ENCODE assay signal across 8 cellular contexts in the genomic region with DNA sequence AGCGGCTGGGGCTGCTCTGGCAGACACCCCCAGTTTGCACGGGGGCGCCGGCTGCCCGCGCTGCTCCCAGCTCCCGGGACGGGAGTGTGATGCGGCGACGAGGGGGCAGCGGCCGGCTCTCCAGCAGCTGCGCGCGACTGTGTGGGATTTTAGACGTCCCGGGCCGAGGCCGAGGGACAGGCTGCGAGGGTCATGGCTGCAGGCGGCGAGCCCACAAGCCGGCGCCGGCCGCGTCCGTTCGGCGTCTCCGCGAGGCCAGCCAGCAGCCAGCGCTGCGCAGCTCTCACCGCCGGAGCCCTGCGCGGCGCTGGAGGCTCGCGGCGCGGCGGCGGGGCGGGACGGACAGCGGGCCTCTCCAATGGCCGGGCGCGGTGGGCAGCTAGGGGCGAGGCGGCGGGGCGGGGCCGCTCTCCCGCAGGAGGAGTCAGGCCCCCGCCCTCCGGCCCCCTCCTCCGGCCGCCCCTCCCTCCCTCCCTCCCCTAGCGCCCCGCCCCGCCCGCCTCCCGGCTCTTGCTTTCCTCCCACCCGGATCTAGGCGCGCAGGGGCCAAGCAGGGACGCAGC. TPM values are rescaled to one million over a fixed set of nuclear protein-coding genes. Genes with fewer than 3 reads are reported as not detected.
DNase-seq lines count a peak whose midpoint lies in the region; ATAC-seq and TF ChIP-seq lines count a peak whose summit lies in the region.

A gene (minus strand): TSS at position 285 of the 563 bp plus-strand sequence. CDS start 310 bp downstream, outside the sequence.

- TF ChIP-seq CTCF in esophagus muscularis mucosa (IDR thresholded peaks at IDR 0.05) (peak in 2 of 3 experiments; percentile 19 to 45), stomach (IDR thresholded peaks at IDR 0.05) (no peak)

- ATAC-seq in GM19438 (IDR thresholded peaks at IDR 0.05; ENCODE audit: low read depth, unreplicated experiment) = peak; percentile 91
- peak; percentile 90 for ATAC-seq in HG03460 (IDR thresholded peaks at IDR 0.05; ENCODE audit: unreplicated experiment)

- in situ Hi-C loops in Caki2 (cut with HindIII; ENCODE audit: low pct_unique_long_range_greater_than_20kb, low sequenced_read_pairs) = no loop called here

- intact Hi-C loops in esophagus muscularis mucosa (cut with DNase I) (loop anchor here (5.0 kb wide), 1 partner anchor 82 kb away; a partner anchor contains a TSS), stomach (cut with DNase I; ENCODE audit: low total_unique reads) (loop anchor here (10.0 kb wide), 1 partner anchor 80 kb away; a partner anchor contains a TSS)

- H3K9me3 ChIP-seq in esophagus muscularis mucosa (no peaks in the 10 kb centered on the region), stomach (no peaks in the 10 kb centered on the region)

- peak within 1 kb of the TSS; percentile 91 to 95 (median 94) for H3K27ac ChIP-seq in esophagus muscularis mucosa (replicated peaks in 1 of 4)
- H3K27ac ChIP-seq in stomach = peak within 1 kb of the TSS; percentile 91 to 96 (median 93)

- DNase-seq in Caki2 (ENCODE audit: low read depth) = peak; percentile 74
- DNase-seq in NCI-H69 (lab: John Stamatoyannopoulos, UW) = peak; percentile 98
- DNase-seq in activated T-cell treated with anti-CD3 and anti-CD28 coated beads, Interleukin-2, amount 50 U/mL, for 1 hour = peak; percentile 38
- DNase-seq in esophagus muscularis mucosa (ENCODE audit: extremely low spot score) = no peak
- DNase-seq in mucosa of gallbladder (ENCODE audit: low spot score) = peak; percentile 89
- peak; percentile 93 for DNase-seq in stomach

- TF ChIP-seq POLR2A in esophagus muscularis mucosa (IDR thresholded peaks at IDR 0.05; ENCODE audit: low read depth) (peak; percentile 73), stomach (IDR thresholded peaks at IDR 0.05) (no peak)

- WGBS in esophagus muscularis mucosa = 0% methylated on average over 1 of the region's 71 CpGs
- 0 to 2% (median 0%) methylated on average over 17 to 66 of the region's 71 CpGs for WGBS in stomach, 5 donors

- peaks cover 44 to 59% (median 52%) of the 10 kb centered on the region in 4 donors for H3K4me1 ChIP-seq in esophagus muscularis mucosa
- peaks cover 26 to 59% (median 49%) of the 10 kb centered on the region in 4 donors for H3K4me1 ChIP-seq in stomach

- peaks cover 0 to 20% (median 4%) of the 10 kb centered on the region in 4 donors for H3K36me3 ChIP-seq in esophagus muscularis mucosa
- peaks cover 0 to 14% (median 6%) of the 10 kb centered on the region in 4 donors for H3K36me3 ChIP-seq in stomach

- H3K4me3 ChIP-seq in esophagus muscularis mucosa (peak within 1 kb of the TSS; percentile 73 to 97 (median 94)), stomach (peak within 1 kb of the TSS; percentile 84 to 97 (median 90))

- H3K27me3 ChIP-seq in esophagus muscularis mucosa = no peaks in the 10 kb centered on the region
- peaks cover 0 to 10% (median 4%) of the 10 kb centered on the region in 3 donors for H3K27me3 ChIP-seq in stomach

- TF ChIP-seq EP300 in esophagus muscularis mucosa (IDR thresholded peaks at IDR 0.05) (no peak), stomach (IDR thresholded peaks at IDR 0.05) (no peak)

RNA-seq across cellular contexts. Expression of the gene that starts here (rescaled TPM):
- 0.17 and 0.81 TPM in 2 replicates for total RNA-seq in Caki2 (2014; rRNA removed; shearing (Covaris generic); ENCODE audit: low replicate concordance)
- total RNA-seq in esophagus muscularis mucosa = 10 to 100 TPM; 23.7 to 42.3 (median 31.8) TPM
- 18.2 TPM for total RNA-seq in mucosa of gallbladder
- 10 to 100 TPM in 4 of 5 donors, 1 to 10 TPM in 1; 6.1 to 55.8 (median 18.1) TPM for total RNA-seq in stomach
- 1 to 10 TPM; 2.4 to 4.7 (median 2.7) TPM for polyA plus RNA-seq in stomach

Comparison
In these comparisons a context has a peak if more than half of its experiments do, and no peak if none do; other contexts are left out.
1. Peak in DNase-seq in Caki2; RNA of the gene not detected or under 1 TPM.
2. CTCF ChIP-seq: peak in esophagus muscularis mucosa (2 of 3); none in stomach (0 of 7).